In genomic region chr14:102180248-102180998, GRCh38 we compare ENCODE assay signal across 1 cellular context.
TF ChIP-seq lines count a peak whose summit lies in the region.

No MANE protein-coding gene starts in this region.

TF ChIP-seq in SK-N-SH, 30 proteins besides CTCF, POLR2A, EP300 and RAD21 (continued from another document):
- TF ChIP-seq ZBTB33 (IDR thresholded peaks at IDR 0.05; ENCODE audit: borderline replicate concordance, low read depth) (no peak), JUND (IDR thresholded peaks at IDR 0.05) (no peak), MXI1 (IDR thresholded peaks at IDR 0.05; ENCODE audit: low read depth, low read length) (no peak), MAX (IDR thresholded peaks at IDR 0.05; ENCODE audit: low read depth) (no peak)
